19 cellular contexts compared by ENCODE assay signal in the genomic region with DNA sequence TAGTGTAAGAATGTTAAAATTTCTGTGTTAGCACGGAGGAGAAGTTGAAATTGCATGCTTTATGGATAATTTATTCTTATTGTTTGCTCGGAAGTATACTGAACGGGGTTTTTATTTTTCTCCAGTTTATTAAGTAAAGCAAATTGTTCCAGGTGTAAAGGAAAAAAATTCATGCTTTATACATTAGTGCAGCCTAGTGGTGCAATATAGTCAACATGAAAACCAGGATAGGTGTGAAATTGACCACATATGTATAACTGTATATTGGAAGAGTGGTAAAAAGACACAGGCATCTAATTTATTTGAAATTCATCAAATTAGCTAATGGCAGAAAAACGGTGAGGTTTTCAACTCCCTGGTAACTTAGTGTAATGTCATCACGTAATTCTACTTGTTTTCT. TPM values are rescaled to one million over a fixed set of nuclear protein-coding genes. Genes with fewer than 3 reads are reported as not detected.
DNase-seq lines count a peak whose midpoint lies in the region; ATAC-seq and TF ChIP-seq lines count a peak whose summit lies in the region.
"Had no signal": no experiment of that assay in that cellular context is flagged by ENCODE, and none has a peak within 500 bp of the region (broad histone marks: within the 10 kb centered on the region; RNA-seq: fewer than 3 reads in every experiment).

No MANE protein-coding gene starts in this region.

- no peak overlapping the region for H3K9ac ChIP-seq in OCI-LY3 (ENCODE audit: low read length)
- no peak overlapping the region for H3K9ac ChIP-seq in mesendoderm (ENCODE audit: low read length)
- H3K9ac ChIP-seq: KMS-11 had no signal

- H3K36me3 ChIP-seq in OCI-LY3 (replicated peaks; ENCODE audit: low read depth, low read length) (no peaks in the 10 kb centered on the region), mesendoderm (ENCODE audit: control insufficient read depth, insufficient read depth, low read length) (no peaks in the 10 kb centered on the region)

- no peaks in the 10 kb centered on the region for H3K79me1 ChIP-seq in mesendoderm (ENCODE audit: low read length)

- H3K79me2 ChIP-seq in OCI-LY3 (ENCODE audit: low read length) (no peaks in the 10 kb centered on the region), mesendoderm (ENCODE audit: control insufficient read depth, insufficient read depth, low read length) (no peaks in the 10 kb centered on the region)

- H3K4me1 ChIP-seq in OCI-LY3 (ENCODE audit: low read length) (no peaks in the 10 kb centered on the region), mesendoderm (ENCODE audit: control insufficient read depth, low read depth, low read length) (no peaks in the 10 kb centered on the region)

- H3K4me2 ChIP-seq in OCI-LY3 (ENCODE audit: low read length) (no peak overlapping the region), mesendoderm (ENCODE audit: low read length) (no peak overlapping the region)
- H3K4me2 ChIP-seq: KMS-11 had no signal

- no peak overlapping the region for H2AFZ ChIP-seq in OCI-LY3 (ENCODE audit: low read depth, low read length)

- H3K18ac ChIP-seq in mesendoderm (ENCODE audit: low read length): no peak overlapping the region

- 0 out of 2 replicates have a peak, but pooled peaks have one; percentile 15 for TF ChIP-seq CTCF in LNCAP (IDR thresholded peaks at IDR 0.05)
- peak; percentile 27 for TF ChIP-seq CTCF in OCI-LY3 (IDR thresholded peaks at IDR 0.05; ENCODE audit: low read depth, low read length)
- TF ChIP-seq CTCF in epithelial cell of esophagus (IDR thresholded peaks at IDR 0.05; ENCODE audit: insufficient read depth, low read depth, low read length, missing control alignments): peak; percentile 12

- no peak overlapping the region for H4K5ac ChIP-seq in mesendoderm (ENCODE audit: low read length)

- WGBS in mesendoderm (ENCODE audit: extremely low coverage, insufficient coverage, low lambda C conversion rate): 100% methylated on average over 1 of the region's 5 CpGs

- no peak overlapping the region for H3K56ac ChIP-seq in mesendoderm (ENCODE audit: low read length)

- no peak overlapping the region for H4K8ac ChIP-seq in mesendoderm (ENCODE audit: low read depth, low read length)

- H2BK5ac ChIP-seq in mesendoderm (ENCODE audit: low read length): no peak overlapping the region

- H2BK120ac ChIP-seq in mesendoderm (ENCODE audit: low read depth, low read length): no peak overlapping the region

- peaks cover 42% of the 10 kb centered on the region for H3K27me3 ChIP-seq in OCI-LY3 (ENCODE audit: low read depth, low read length)
- no peaks in the 10 kb centered on the region for H3K27me3 ChIP-seq in mesendoderm (ENCODE audit: insufficient read depth, low read length, poor library complexity)

- H4K20me1 ChIP-seq in OCI-LY3 (ENCODE audit: insufficient read depth, low read length): no peaks in the 10 kb centered on the region

- H2BK15ac ChIP-seq in mesendoderm (replicated peaks; ENCODE audit: low read depth): no peak overlapping the region

- no peaks in the 10 kb centered on the region for H3K9me3 ChIP-seq in OCI-LY3 (ENCODE audit: insufficient read depth, low read length)

- ATAC-seq in GM21717 (IDR thresholded peaks at IDR 0.05; ENCODE audit: unreplicated experiment): no peak

- no peak overlapping the region for H3K4ac ChIP-seq in mesendoderm (ENCODE audit: low read depth, low read length)

- H2AK5ac ChIP-seq in mesendoderm (ENCODE audit: low read length): no peak overlapping the region

- DNase-seq in NCI-H1105 treated with DMSO at 0.1 percent for 48 hours (lab: John Stamatoyannopoulos, UW): peak; percentile 25
- no peak for DNase-seq in NCI-H1105 (lab: John Stamatoyannopoulos, UW)
- peak; percentile 18 for DNase-seq in epithelial cell of esophagus (ENCODE audit: low read depth)
- no peak for DNase-seq in mesendoderm
- DNase-seq in activated naive CD4-positive, alpha-beta T cell treated with Interleukin-2 at 50 U/mL for 16 hours: no peak
- DNase-seq: C1 segment of cervical spinal cord; DND-41; GDM1; GOT3; HFFc6; NCI-H187; NCI-H510A treated with DMSO at 0.1 percent for 48 hours; NK-92 treated with Interleukin-12 subunit alpha and Interleukin-12 subunit beta, amount 100 ng/mL, for 24 hours; Right ventricle myocardium superior had no signal

- H3K27ac ChIP-seq in OCI-LY3 (ENCODE audit: low read length) (no peak overlapping the region), mesendoderm (ENCODE audit: low read depth, low read length) (no peak overlapping the region)
- H3K27ac ChIP-seq: HL-60, KMS-11 had no signal

- H3K4me3 ChIP-seq in OCI-LY3 (ENCODE audit: low read length) (no peak overlapping the region), epithelial cell of esophagus (ENCODE audit: low read length) (no peak overlapping the region), mesendoderm (ENCODE audit: low read length) (no peak overlapping the region)

- no peak overlapping the region for H3K23ac ChIP-seq in mesendoderm (ENCODE audit: low read length)

RNA-seq across cellular contexts. Expression of a gene that starts 1.0 kb away (rescaled TPM):
- not detected for polyA plus RNA-seq in mesendoderm (2013, experiment 1 of 2)
- not detected for polyA plus RNA-seq in mesendoderm (2013, experiment 2 of 2)

RNA-seq across cellular contexts. Expression of a gene that starts 8.7 kb away (rescaled TPM):
- polyA plus RNA-seq in mesendoderm (2013, experiment 1 of 2): 57.1 TPM
- 53.9 TPM for polyA plus RNA-seq in mesendoderm (2013, experiment 2 of 2)

RNA-seq across cellular contexts. Expression of a gene that starts 43.3 kb away (rescaled TPM):
- polyA plus RNA-seq in mesendoderm (2013, experiment 1 of 2): 0.03 TPM
- polyA plus RNA-seq in mesendoderm (2013, experiment 2 of 2): not detected

Comparison
In these comparisons a context has a peak if more than half of its experiments do, and no peak if none do; other contexts are left out.
1. DNase-seq: peak in NCI-H1105 treated with DMSO at 0.1 percent for 48 hours (single experiment) and epithelial cell of esophagus (single experiment); none in NCI-H1105 (single experiment), mesendoderm (single experiment) and activated naive CD4-positive, alpha-beta T cell treated with Interleukin-2 at 50 U/mL for 16 hours (single experiment).
2. Peak in every context shown above with its lines, with median percentiles within 50 percentile points of each other: CTCF ChIP-seq.